ENCODE assay signal across 28 cellular contexts in genomic region chr3:133486658-133487057, GRCh38.
"Had no signal": no experiment of that assay in that cellular context is flagged by ENCODE, and none has a peak within 500 bp of the region (broad histone marks: within the 10 kb centered on the region; RNA-seq: fewer than 3 reads in every experiment).

No MANE protein-coding gene starts in this region.

- H3K4me3 Mint-ChIP-seq: activated CD4-positive, alpha-beta memory T cell treated with anti-CD3 and anti-CD28 coated beads for 36 hours; activated CD4-positive, alpha-beta T cell treated with anti-CD3 and anti-CD28 coated beads, Interleukin-2, amount 10 ng/mL, durations not matched to agents 7 days and 5 days; activated naive CD8-positive, alpha-beta T cell treated with anti-CD3 and anti-CD28 coated beads for 36 hours; activated T-cell treated with anti-CD3 and anti-CD28 coated beads, Interleukin-2, amount 50 U/mL, for 4 hours; WTC11 had no signal

- H3K9me3 ChIP-seq: breast epithelium, SJSA1 had no signal

- H3K4me1 ChIP-seq: breast epithelium, SJSA1 had no signal

- H3K27ac ChIP-seq: breast epithelium, SJSA1 had no signal

- H3K36me3 Mint-ChIP-seq: activated CD4-positive, alpha-beta memory T cell treated with anti-CD3 and anti-CD28 coated beads for 36 hours had no signal

- H3K27me3 ChIP-seq: breast epithelium, SJSA1 had no signal

- ATAC-seq: activated T-cell treated with anti-CD3 and anti-CD28 coated beads, Interleukin-2, amount 50 U/mL, for 4 hours; Panc1; SK-N-SH treated with all-trans-retinoic acid at 6 μM for 48 hours; WTC11 had no signal

- H3K4me3 ChIP-seq: breast epithelium, SJSA1 had no signal

- H3K9me3 Mint-ChIP-seq: activated T-cell treated with anti-CD3 and anti-CD28 coated beads, Interleukin-2, amount 50 U/mL, for 4 hours had no signal

- H3K36me3 ChIP-seq: breast epithelium, SJSA1 had no signal

- DNase-seq: activated CD4-positive, alpha-beta memory T cell treated with anti-CD3 and anti-CD28 coated beads for 36 hours; activated CD4-positive, alpha-beta T cell treated with anti-CD3 and anti-CD28 coated beads, Interleukin-2, amount 10 ng/mL, durations not matched to agents 7 days and 5 days; activated CD4-positive, CD25-positive, alpha-beta regulatory T cell treated with anti-CD3 and anti-CD28 coated beads, Interleukin-2, amount 50 U/mL, for 72 hours; activated CD8-positive, alpha-beta memory T cell treated with anti-CD3 and anti-CD28 coated beads for 24 hours; activated effector memory CD4-positive, alpha-beta T cell treated with anti-CD3 and anti-CD28 coated beads, Interleukin-2, amount 50 U/mL, for 16 hours; activated naive CD4-positive, alpha-beta T cell treated with Interleukin-2 at 50 U/mL for 16 hours; activated naive CD8-positive, alpha-beta T cell treated with anti-CD3 and anti-CD28 coated beads for 36 hours; activated T-cell treated with anti-CD3 and anti-CD28 coated beads, Interleukin-2, amount 50 U/mL, for 4 hours; aorta; caudate nucleus; Kasumi-1; NCI-H1048; NCI-H146; NCI-H1930; NCI-H2107; NCI-H2171 treated with DMSO at 0.1 percent for 48 hours; NCI-H226; NCI-H526; NCI-H82; OCI-M1; SHP77; SW 1271; T-helper 9 cell had no signal

- H3K27me3 Mint-ChIP-seq: activated CD4-positive, alpha-beta memory T cell treated with anti-CD3 and anti-CD28 coated beads for 36 hours; activated CD4-positive, alpha-beta T cell treated with anti-CD3 and anti-CD28 coated beads, Interleukin-2, amount 10 ng/mL, durations not matched to agents 7 days and 5 days; activated naive CD8-positive, alpha-beta T cell treated with anti-CD3 and anti-CD28 coated beads for 36 hours had no signal

- H3K27ac Mint-ChIP-seq: activated CD4-positive, alpha-beta memory T cell treated with anti-CD3 and anti-CD28 coated beads for 36 hours; activated CD4-positive, alpha-beta T cell treated with anti-CD3 and anti-CD28 coated beads, Interleukin-2, amount 10 ng/mL, durations not matched to agents 7 days and 5 days; activated naive CD8-positive, alpha-beta T cell treated with anti-CD3 and anti-CD28 coated beads for 36 hours; WTC11 had no signal
